1 cellular context compared by ENCODE assay signal in genomic region chr3:96779810-96780209, GRCh38.
TF ChIP-seq lines count a peak whose summit lies in the region.

No MANE protein-coding gene starts in this region.

TF ChIP-seq in Ishikawa, 13 proteins besides CTCF, POLR2A, EP300 and RAD21:
- no peak for TF ChIP-seq CEBPB (IDR thresholded peaks at IDR 0.05)
- no peak for TF ChIP-seq TAF1 (IDR thresholded peaks at IDR 0.05; ENCODE audit: low read depth)
- no peak for TF ChIP-seq REST (IDR thresholded peaks at IDR 0.05; ENCODE audit: low read depth)
- no peak for TF ChIP-seq TEAD4 (IDR thresholded peaks at IDR 0.05)
- TF ChIP-seq ZBTB7A (IDR thresholded peaks at IDR 0.05; ENCODE audit: low read depth) = no peak
- TF ChIP-seq CREB1 (IDR thresholded peaks at IDR 0.05; ENCODE audit: low read depth) = no peak
- TF ChIP-seq EGR1 (IDR thresholded peaks at IDR 0.05) = no peak
- TF ChIP-seq YY1 (IDR thresholded peaks at IDR 0.05; ENCODE audit: low read depth) = no peak
- no peak for TF ChIP-seq USF1 (IDR thresholded peaks at IDR 0.05)
- no peak for TF ChIP-seq MAX (IDR thresholded peaks at IDR 0.05)
- no peak for TF ChIP-seq NFIC (IDR thresholded peaks at IDR 0.05)
- no peak for TF ChIP-seq FOXM1 (IDR thresholded peaks at IDR 0.05; ENCODE audit: borderline replicate concordance, low read depth)
- TF ChIP-seq TCF12 (IDR thresholded peaks at IDR 0.05; ENCODE audit: low read depth) = no peak
